20 cellular contexts compared by ENCODE assay signal in the genomic region with DNA sequence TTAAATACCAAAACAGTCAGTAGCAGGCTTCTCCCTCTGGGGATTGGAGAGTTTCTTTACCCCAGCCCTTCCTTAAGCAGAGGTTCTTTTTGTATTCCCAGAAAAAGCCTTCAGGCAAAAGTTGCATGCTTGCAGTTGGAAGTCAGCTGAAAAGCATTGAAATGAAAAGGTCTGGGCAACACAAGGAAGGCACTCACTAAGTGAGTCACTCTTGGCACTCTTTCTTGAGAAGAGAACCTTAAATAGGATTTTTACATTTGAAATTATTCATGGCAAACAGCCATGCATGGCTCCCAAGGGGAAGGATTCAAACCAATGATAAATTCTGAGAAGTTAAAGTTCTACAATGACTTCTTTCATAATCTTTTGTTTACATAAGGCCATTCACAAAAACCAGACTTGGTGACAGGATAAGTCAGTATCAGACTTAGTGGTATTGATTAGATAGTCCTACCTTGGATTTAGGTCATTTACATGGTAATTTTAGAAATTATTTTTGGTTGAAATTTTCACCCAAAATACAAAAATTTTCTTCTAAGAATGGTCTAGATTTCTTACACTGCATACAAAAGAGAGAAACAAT.
DNase-seq lines count a peak whose midpoint lies in the region; TF ChIP-seq lines count a peak whose summit lies in the region.
"Had no signal": no experiment of that assay in that cellular context is flagged by ENCODE, and none has a peak within 500 bp of the region (broad histone marks: within the 10 kb centered on the region; RNA-seq: fewer than 3 reads in every experiment).

No MANE protein-coding gene starts in this region.

- H3K4me3 Mint-ChIP-seq in neural progenitor cell, result no peak overlapping the region
- H3K4me3 Mint-ChIP-seq: activated T-cell treated with anti-CD3 and anti-CD28 coated beads, Interleukin-2, amount 50 U/mL, for 24 hours; natural killer cell; stimulated activated effector memory CD8-positive, alpha-beta T cell treated with anti-CD3 and anti-CD28 coated beads, Interleukin-12 subunit alpha, Interleukin-12 subunit beta, amount 100 ng/mL, for 72 hours; T-helper 1 cell treated with Interleukin-12 subunit alpha and Interleukin-12 subunit beta and Interleukin-4 antibody, amounts not matched to agents 30 μg/mL and 1 μg/mL, for 36 hours had no signal

- no peaks in the 10 kb centered on the region for H3K79me2 ChIP-seq in neural progenitor cell (ENCODE audit: low read depth)

- H3K9me3 ChIP-seq in HAP-1 (no peaks in the 10 kb centered on the region), neural progenitor cell (ENCODE audit: low read depth) (no peaks in the 10 kb centered on the region)
- H3K9me3 ChIP-seq: BLaER1 treated with 17β-estradiol and CSF1 and Interleukin-3, amounts not matched to agents 10 nM and 100 nM; left ventricle myocardium inferior had no signal

- H3K27me3 Mint-ChIP-seq in neural progenitor cell (ENCODE audit: insufficient read depth, low read depth), result no peaks in the 10 kb centered on the region
- H3K27me3 Mint-ChIP-seq: activated T-cell treated with anti-CD3 and anti-CD28 coated beads, Interleukin-2, amount 50 U/mL, for 24 hours had no signal

- TF ChIP-seq CTCF in neural progenitor cell (IDR thresholded peaks at IDR 0.05), result no peak

- H3K9me3 Mint-ChIP-seq in neural progenitor cell, result no peaks in the 10 kb centered on the region

- no peak overlapping the region for H3K27ac ChIP-seq in neural progenitor cell
- H3K27ac ChIP-seq: BLaER1 treated with 17β-estradiol and CSF1 and Interleukin-3, amounts not matched to agents 10 nM and 100 nM; left ventricle myocardium inferior; PC-9 had no signal

- H3K27me3 ChIP-seq in HAP-1 (ENCODE audit: low read depth), result no peaks in the 10 kb centered on the region
- no peaks in the 10 kb centered on the region for H3K27me3 ChIP-seq in neural progenitor cell
- H3K27me3 ChIP-seq: BLaER1 treated with 17β-estradiol and CSF1 and Interleukin-3, amounts not matched to agents 10 nM and 100 nM had no signal

- in situ Hi-C loops in HAP-1 (cut with MboI; ENCODE audit: low sequenced_read_pairs), result no loop called here

- H3K36me3 ChIP-seq in HAP-1 (replicated peaks), result no peaks in the 10 kb centered on the region
- no peaks in the 10 kb centered on the region for H3K36me3 ChIP-seq in neural progenitor cell
- H3K36me3 ChIP-seq: BLaER1 treated with 17β-estradiol and CSF1 and Interleukin-3, amounts not matched to agents 10 nM and 100 nM; left ventricle myocardium inferior had no signal

- H3K9ac ChIP-seq in neural progenitor cell, result no peak overlapping the region
- H3K9ac ChIP-seq: BLaER1 treated with 17β-estradiol and CSF1 and Interleukin-3, amounts not matched to agents 10 nM and 100 nM had no signal

- DNase-seq in HAP-1 (ENCODE audit: low spot score in 2 of 2) (peak; percentile 11 to 23), T1000 (lab: John Stamatoyannopoulos, UW) (peak; percentile 60), fibroblast of gingiva (ENCODE audit: low read depth) (peak; percentile 73), neural progenitor cell (ENCODE audit: low spot score) (no peak), cortex of kidney (lab: John Stamatoyannopoulos, UW) (no peak), kidney glomerular epithelial cell (lab: John Stamatoyannopoulos, UW) (no peak), NCI-H2196 (lab: John Stamatoyannopoulos, UW; ENCODE audit: unreplicated experiment) (no peak), NCI-H345 (lab: John Stamatoyannopoulos, UW) (no peak)
- DNase-seq: activated CD4-positive, alpha-beta T cell treated with anti-CD3 and anti-CD28 coated beads, Interleukin-2, amount 50 U/mL, for 1 hour; activated T-cell treated with anti-CD3 and anti-CD28 coated beads, Interleukin-2, amount 50 U/mL, for 24 hours; left ventricle myocardium inferior; natural killer cell; NCI-H1092 treated with DMSO at 0.1 percent for 48 hours; right cardiac atrium; stimulated activated CD4-positive, alpha-beta T cell treated with anti-CD3 and anti-CD28 coated beads, Interleukin-4, amount 100 ng/mL, for 4 hours had no signal

- H4K20me1 ChIP-seq in neural progenitor cell (ENCODE audit: low read depth), result no peaks in the 10 kb centered on the region
- H4K20me1 ChIP-seq: BLaER1 treated with 17β-estradiol and CSF1 and Interleukin-3, amounts not matched to agents 10 nM and 100 nM had no signal

- no peaks in the 10 kb centered on the region for H3F3A ChIP-seq in neural progenitor cell (ENCODE audit: low read depth)

- no peak overlapping the region for H3K4me2 ChIP-seq in neural progenitor cell
- H3K4me2 ChIP-seq: BLaER1 treated with 17β-estradiol and CSF1 and Interleukin-3, amounts not matched to agents 10 nM and 100 nM; PC-9 had no signal

- H3K4me3 ChIP-seq in HAP-1 (no peak overlapping the region), neural progenitor cell (no peak overlapping the region)
- H3K4me3 ChIP-seq: BLaER1 treated with 17β-estradiol and CSF1 and Interleukin-3, amounts not matched to agents 10 nM and 100 nM; GM12878; left ventricle myocardium inferior; PC-9 had no signal

- no peaks in the 10 kb centered on the region for H3K4me1 ChIP-seq in HAP-1
- H3K4me1 ChIP-seq in neural progenitor cell, result no peaks in the 10 kb centered on the region
- H3K4me1 ChIP-seq: BLaER1 treated with 17β-estradiol and CSF1 and Interleukin-3, amounts not matched to agents 10 nM and 100 nM; left ventricle myocardium inferior had no signal

- peak overlapping the region; percentile 45 for H2AFZ ChIP-seq in neural progenitor cell (replicated peaks)
- H2AFZ ChIP-seq: PC-9 had no signal

- no peak overlapping the region for H3K27ac Mint-ChIP-seq in neural progenitor cell
- H3K27ac Mint-ChIP-seq: activated T-cell treated with anti-CD3 and anti-CD28 coated beads, Interleukin-2, amount 50 U/mL, for 24 hours; natural killer cell; stimulated activated effector memory CD8-positive, alpha-beta T cell treated with anti-CD3 and anti-CD28 coated beads, Interleukin-12 subunit alpha, Interleukin-12 subunit beta, amount 100 ng/mL, for 72 hours; T-helper 1 cell treated with Interleukin-12 subunit alpha and Interleukin-12 subunit beta and Interleukin-4 antibody, amounts not matched to agents 30 μg/mL and 1 μg/mL, for 36 hours had no signal

- H3K4me1 Mint-ChIP-seq in neural progenitor cell, result no peaks in the 10 kb centered on the region
- H3K4me1 Mint-ChIP-seq: natural killer cell; stimulated activated effector memory CD8-positive, alpha-beta T cell treated with anti-CD3 and anti-CD28 coated beads, Interleukin-12 subunit alpha, Interleukin-12 subunit beta, amount 100 ng/mL, for 72 hours had no signal

- no peaks in the 10 kb centered on the region for H3K36me3 Mint-ChIP-seq in neural progenitor cell
- H3K36me3 Mint-ChIP-seq: natural killer cell; stimulated activated effector memory CD8-positive, alpha-beta T cell treated with anti-CD3 and anti-CD28 coated beads, Interleukin-12 subunit alpha, Interleukin-12 subunit beta, amount 100 ng/mL, for 72 hours had no signal

Comparison
In these comparisons a context has a peak if more than half of its experiments do, and no peak if none do; other contexts are left out.
1. DNase-seq: peak in HAP-1 (2 of 2), T1000 (single experiment) and fibroblast of gingiva (single experiment); none in neural progenitor cell (single experiment), cortex of kidney (single experiment), kidney glomerular epithelial cell (single experiment), NCI-H2196 (single experiment) and NCI-H345 (single experiment).